Comparison of ENCODE assay signal across 12 cellular contexts in genomic region chr9:136090060-136090735, GRCh38. TPM values are rescaled to one million over a fixed set of nuclear protein-coding genes. Genes with fewer than 3 reads are reported as not detected.
DNase-seq lines count a peak whose midpoint lies in the region; ATAC-seq, FAIRE-seq and TF ChIP-seq lines count a peak whose summit lies in the region.
"Had no signal": no experiment of that assay in that cellular context is flagged by ENCODE, and none has a peak within 500 bp of the region (broad histone marks: within the 10 kb centered on the region; RNA-seq: fewer than 3 reads in every experiment).

No MANE protein-coding gene starts in this region.

- peak overlapping the region; percentile 27 for H3K4me2 ChIP-seq in GM23338
- peak overlapping the region; percentile 63 for H3K4me2 ChIP-seq in smooth muscle cell

- H4K20me1 ChIP-seq in GM23338 (replicated peaks; ENCODE audit: insufficient read depth): no peaks in the 10 kb centered on the region
- peaks cover 89% of the 10 kb centered on the region for H4K20me1 ChIP-seq in smooth muscle cell (ENCODE audit: low read depth)

- H3K27me3 Mint-ChIP-seq in GM23338 (ENCODE audit: insufficient read depth, low read depth, poor library complexity): peaks cover 17% of the 10 kb centered on the region
- peaks cover 17% of the 10 kb centered on the region for H3K27me3 Mint-ChIP-seq in WTC11 (ENCODE audit: low read depth)

- FAIRE-seq in GM19239 (lab: Jason Lieb, UNC): no peak

- BruUV-seq in Panc1 (replicated peaks; lab: Mats Ljungman, UMichigan): no TSS peak

- H3K27me3 ChIP-seq in GM23338 (ENCODE audit: insufficient read depth) (peaks cover 16% of the 10 kb centered on the region), Panc1 (ENCODE audit: control insufficient read depth, insufficient read depth, low read length) (no peaks in the 10 kb centered on the region), smooth muscle cell (ENCODE audit: low read depth) (no peaks in the 10 kb centered on the region)

- CTCF ChIA-PET in Panc1 (lab: Charles Lee): no interaction called here
- CTCF ChIA-PET in WTC11 (lab: Charles Lee): interaction anchor here (0.8 to 2.5 kb wide), 9 partner anchors 21 to 122 kb away, joined by 3 to 14 read pairs (median 4); no protein-coding TSS in a partner anchor

- DNase-seq in GM23338 (ENCODE audit: low spot score): no peak
- DNase-seq in Panc1 (ENCODE audit: low read depth, low spot score): no peak
- peak; percentile 31 for DNase-seq in left ventricle myocardium superior
- no peak for DNase-seq in smooth muscle cell (lab: John Stamatoyannopoulos, UW; ENCODE audit: unreplicated experiment)
- no peak for DNase-seq in GOT3 (lab: John Stamatoyannopoulos, UW)
- DNase-seq in WTC11 (ENCODE audit: low spot score): no peak
- DNase-seq in GM19239 (ENCODE audit: insufficient read length, low spot score): no peak
- DNase-seq: activated T-cell treated with anti-CD3 and anti-CD28 coated beads, Interleukin-2, amount 50 U/mL, for 4 hours; NCI-H2107 had no signal

- no peaks in the 10 kb centered on the region for H3K9me2 ChIP-seq in GM23338 (ENCODE audit: insufficient read depth)

- H3K9ac ChIP-seq in smooth muscle cell (ENCODE audit: low read depth): no peak overlapping the region

- H3K36me3 Mint-ChIP-seq in GM23338 (ENCODE audit: low read depth) (no peaks in the 10 kb centered on the region), WTC11 (no peaks in the 10 kb centered on the region)

- H3K79me2 ChIP-seq in GM23338 (replicated peaks; ENCODE audit: insufficient read depth) (peaks cover 13% of the 10 kb centered on the region), smooth muscle cell (ENCODE audit: low read depth) (peaks cover 94% of the 10 kb centered on the region)

- no peak overlapping the region for H3K4me3 ChIP-seq in GM23338
- H3K4me3 ChIP-seq in Panc1 (ENCODE audit: low read depth in 2 of 2, low read length in 2 of 2): no peak overlapping the region
- H3K4me3 ChIP-seq in smooth muscle cell: no peak overlapping the region

- H3K4me3 Mint-ChIP-seq in GM23338 (no peak overlapping the region), WTC11 (no peak overlapping the region)
- H3K4me3 Mint-ChIP-seq: activated T-cell treated with anti-CD3 and anti-CD28 coated beads, Interleukin-2, amount 50 U/mL, for 4 hours; HFFc6 had no signal

- H3K36me3 ChIP-seq in GM23338 (ENCODE audit: insufficient read depth): no peaks in the 10 kb centered on the region
- no peaks in the 10 kb centered on the region for H3K36me3 ChIP-seq in Panc1 (ENCODE audit: control insufficient read depth, insufficient read depth, low read length)
- H3K36me3 ChIP-seq in smooth muscle cell (ENCODE audit: low read depth): no peaks in the 10 kb centered on the region

- no peaks in the 10 kb centered on the region for H3K9me3 Mint-ChIP-seq in GM23338
- no peaks in the 10 kb centered on the region for H3K9me3 Mint-ChIP-seq in WTC11
- H3K9me3 Mint-ChIP-seq: activated T-cell treated with anti-CD3 and anti-CD28 coated beads, Interleukin-2, amount 50 U/mL, for 4 hours; HFFc6 had no signal

- no peak for TF ChIP-seq CTCF in GM23338 (conservative IDR thresholded peaks at IDR 0.05; ENCODE audit: low read depth in 2 of 2)
- TF ChIP-seq CTCF in Panc1 (IDR thresholded peaks at IDR 0.05): no peak
- no peak for TF ChIP-seq CTCF in smooth muscle cell (IDR thresholded peaks at IDR 0.05; ENCODE audit: borderline replicate concordance, insufficient read depth, poor library complexity, severe bottlenecking)
- no peak for TF ChIP-seq CTCF in WTC11 (IDR thresholded peaks at IDR 0.05)

- H3K27ac Mint-ChIP-seq in GM23338 (no peak overlapping the region), WTC11 (no peak overlapping the region)
- H3K27ac Mint-ChIP-seq: HFFc6 had no signal

- H3F3A ChIP-seq in GM23338 (replicated peaks; ENCODE audit: low read depth) (peaks cover 6% of the 10 kb centered on the region; the same call in 1 of the 2 replicates), smooth muscle cell (ENCODE audit: low read depth) (no peaks in the 10 kb centered on the region)

- intact Hi-C loops in Panc1 (cut with micrococcal nuclease; ENCODE audit: unreplicated experiment): no loop called here
- intact Hi-C loops in left ventricle myocardium superior (cut with micrococcal nuclease): no loop called here

- POLR2A ChIA-PET in Panc1 (lab: Charles Lee): interaction anchor here (0.7 kb wide), 1 partner anchor 98 kb away, joined by 3 read pairs; no protein-coding TSS in a partner anchor
- POLR2A ChIA-PET in WTC11 (lab: Charles Lee): interaction anchor here (1.3 kb wide), 1 partner anchor 32 kb away, joined by 3 read pairs; no protein-coding TSS in a partner anchor

- 93% methylated on average over 9 of the region's 9 CpGs for WGBS in smooth muscle cell (ENCODE audit: low lambda C conversion rate)

- H3K4me1 Mint-ChIP-seq in GM23338 (peaks cover 35% of the 10 kb centered on the region), WTC11 (peaks cover 30% of the 10 kb centered on the region)

- H3K9me3 ChIP-seq in Panc1 (ENCODE audit: control insufficient read depth, insufficient read depth, low read depth, low read length) (no peaks in the 10 kb centered on the region), smooth muscle cell (replicated peaks; ENCODE audit: low read depth) (no peaks in the 10 kb centered on the region)
- H3K9me3 ChIP-seq: spleen had no signal

- in situ Hi-C loops in Panc1 (cut with HindIII; ENCODE audit: low pct_unique_long_range_greater_than_20kb, low sequenced_read_pairs): no loop called here

- H3K4me1 ChIP-seq in GM23338 (ENCODE audit: insufficient read depth) (peaks cover 31% of the 10 kb centered on the region), Panc1 (ENCODE audit: control insufficient read depth, insufficient read depth, low read length) (peaks cover 67% of the 10 kb centered on the region), smooth muscle cell (ENCODE audit: low read depth) (peaks cover 16% of the 10 kb centered on the region)

- H2AFZ ChIP-seq in GM23338 (no peak overlapping the region), smooth muscle cell (ENCODE audit: low read depth) (no peak overlapping the region)

- no peak for ATAC-seq in GM23338
- ATAC-seq in Panc1: no peak
- ATAC-seq in left ventricle myocardium superior: no peak
- ATAC-seq in WTC11: no peak
- ATAC-seq: activated T-cell treated with anti-CD3 and anti-CD28 coated beads, Interleukin-2, amount 50 U/mL, for 4 hours had no signal

- H3K27ac ChIP-seq in GM23338 (ENCODE audit: low read depth) (no peak overlapping the region), Panc1 (ENCODE audit: low read length) (peak overlapping the region; percentile 88), smooth muscle cell (ENCODE audit: low read depth) (no peak overlapping the region)
- H3K27ac ChIP-seq: VCaP had no signal

TF ChIP-seq in GM23338, 12 proteins besides CTCF, POLR2A, EP300 and RAD21 (continues in another document):
- no peak for TF ChIP-seq STAT1 (IDR thresholded peaks at IDR 0.05; ENCODE audit: unreplicated experiment)
- TF ChIP-seq POLR2AphosphoS5 (IDR thresholded peaks at IDR 0.05; ENCODE audit: low read depth): no peak
- TF ChIP-seq ETS1 (IDR thresholded peaks at IDR 0.05): no peak
- no peak for TF ChIP-seq ZNF331 (CRISPR knock-in tag; IDR thresholded peaks at IDR 0.05; ENCODE audit: low read depth)
- no peak for TF ChIP-seq CREB1 (CRISPR knock-in tag; IDR thresholded peaks at IDR 0.05; ENCODE audit: low read depth)

TF ChIP-seq in WTC11, 78 proteins besides CTCF, POLR2A, EP300 and RAD21 (continues in another document):
- TF ChIP-seq E2F1 (CRISPR knock-in tag; IDR thresholded peaks at IDR 0.05) (no peak), GRHL2 (CRISPR knock-in tag; IDR thresholded peaks at IDR 0.05; ENCODE audit: insufficient replicate concordance, severe bottlenecking) (no peak), KAT7 (CRISPR knock-in tag; IDR thresholded peaks at IDR 0.05; ENCODE audit: borderline replicate concordance) (no peak), ZNF317 (CRISPR knock-in tag; IDR thresholded peaks at IDR 0.05; ENCODE audit: borderline replicate concordance, low read depth) (no peak), ETV6 (CRISPR knock-in tag; IDR thresholded peaks at IDR 0.05) (no peak), ZSCAN18 (CRISPR knock-in tag; IDR thresholded peaks at IDR 0.05) (no peak), ZNF232 (CRISPR knock-in tag; IDR thresholded peaks at IDR 0.05) (no peak), GABPB1 (CRISPR knock-in tag; IDR thresholded peaks at IDR 0.05) (no peak)

RNA-seq across cellular contexts. Expression of gene NACC2, which starts 4.9 kb away (rescaled TPM):
- 16.5 and 20.8 TPM in 2 replicates for total RNA-seq in GM23338 (2014; rRNA removed; shearing (Covaris generic))
- polyA plus RNA-seq in GM23338 (2016; fragmentation: Nextera tagmentation; extraction: Ambion mirVana): 3.2 and 3.8 TPM in 2 replicates
- total RNA-seq in Panc1 (2021; ENCODE audit: unreplicated experiment): 62.0 TPM
- polyA plus RNA-seq in Panc1 (2012; ENCODE audit: insufficient read length): 46.2 TPM
- total RNA-seq in left ventricle myocardium superior: 39.1 TPM
- 6.9 and 8.8 TPM in 2 replicates for total RNA-seq in smooth muscle cell
- 5.4 and 6.7 TPM in 2 replicates for polyA plus RNA-seq in smooth muscle cell
- 14.1 to 17.1 TPM (median 14.5 TPM) in 3 replicates for total RNA-seq in WTC11 (2021)

RNA-seq across cellular contexts. Expression of gene TMEM250, which starts 28.5 kb away (rescaled TPM):
- total RNA-seq in GM23338 (2014; rRNA removed; shearing (Covaris generic)): 32.6 and 39.2 TPM in 2 replicates
- polyA plus RNA-seq in GM23338 (2016; fragmentation: Nextera tagmentation; extraction: Ambion mirVana) (11.8 and 12.2 TPM in 2 replicates), smooth muscle cell (38.2 and 41.5 TPM in 2 replicates)
- total RNA-seq in Panc1 (2021; ENCODE audit: unreplicated experiment) (34.0 TPM), left ventricle myocardium superior (16.6 TPM), smooth muscle cell (13.0 and 26.7 TPM in 2 replicates), WTC11 (2021) (39.4 to 41.0 TPM (median 39.5 TPM) in 3 replicates)
- 41.1 TPM for polyA plus RNA-seq in Panc1 (2012; ENCODE audit: insufficient read length)
